Comparison of ENCODE assay signal across 15 cellular contexts in the genomic region with DNA sequence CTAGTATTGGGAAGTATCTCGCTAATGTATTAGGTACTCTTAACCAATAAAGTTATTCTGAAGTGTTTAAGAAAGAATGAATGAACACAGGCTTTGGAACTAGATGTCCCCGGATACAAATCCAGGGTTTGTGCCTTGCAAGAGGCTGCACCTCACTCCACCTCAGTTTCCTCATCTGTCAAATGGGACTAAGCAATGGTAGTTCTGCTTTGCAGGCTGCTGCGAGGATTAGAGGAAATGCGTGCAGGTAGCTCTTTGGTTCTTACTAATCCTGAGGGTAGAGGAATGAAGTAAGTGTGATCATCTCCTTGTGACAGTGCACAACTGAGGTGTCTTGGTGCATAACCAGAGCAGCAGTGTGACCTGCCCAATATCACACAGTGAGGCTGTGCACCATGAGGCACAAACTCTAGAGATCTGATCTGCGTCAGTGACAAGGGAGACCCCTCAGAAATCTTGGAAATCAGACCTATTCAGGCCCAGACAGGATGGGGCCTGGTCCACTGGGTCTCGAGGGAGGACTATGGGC. TPM values are rescaled to one million over a fixed set of nuclear protein-coding genes. Genes with fewer than 3 reads are reported as not detected.
DNase-seq lines count a peak whose midpoint lies in the region; ATAC-seq, FAIRE-seq and TF ChIP-seq lines count a peak whose summit lies in the region.
"Had no signal": no experiment of that assay in that cellular context is flagged by ENCODE, and none has a peak within 500 bp of the region (broad histone marks: within the 10 kb centered on the region; RNA-seq: fewer than 3 reads in every experiment).

No MANE protein-coding gene starts in this region.

- H3K36me3 Mint-ChIP-seq in activated CD8-positive, alpha-beta memory T cell treated with anti-CD3 and anti-CD28 coated beads, Interleukin-2, amount 10 ng/mL, durations not matched to agents 7 days and 5 days, result peaks cover 62% of the 10 kb centered on the region
- no peaks in the 10 kb centered on the region for H3K36me3 Mint-ChIP-seq in natural killer cell treated with Interleukin-12 subunit alpha and Interleukin-12 subunit beta and Interleukin-15 and Interleukin-18, amount 100 ng/mL, for 72 hours
- H3K36me3 Mint-ChIP-seq in natural killer cell, result peaks cover 7% of the 10 kb centered on the region
- peaks cover 12% of the 10 kb centered on the region for H3K36me3 Mint-ChIP-seq in memory B cell

- no peaks in the 10 kb centered on the region for H3K27me3 Mint-ChIP-seq in activated CD8-positive, alpha-beta memory T cell treated with anti-CD3 and anti-CD28 coated beads, Interleukin-2, amount 10 ng/mL, durations not matched to agents 7 days and 5 days
- H3K27me3 Mint-ChIP-seq in natural killer cell treated with Interleukin-12 subunit alpha and Interleukin-12 subunit beta and Interleukin-15 and Interleukin-18, amount 100 ng/mL, for 72 hours, result no peaks in the 10 kb centered on the region
- H3K27me3 Mint-ChIP-seq in natural killer cell (ENCODE audit: low read depth in 2 of 2) (no peaks in the 10 kb centered on the region), memory B cell (no peaks in the 10 kb centered on the region)
- H3K27me3 Mint-ChIP-seq: CD4-positive, CD25-positive, alpha-beta regulatory T cell had no signal

- intact Hi-C loops in natural killer cell (cut with micrococcal nuclease), result no loop called here

- no peak for DNase-seq in activated CD8-positive, alpha-beta memory T cell treated with anti-CD3 and anti-CD28 coated beads, Interleukin-2, amount 10 ng/mL, durations not matched to agents 7 days and 5 days
- no peak for DNase-seq in activated CD8-positive, alpha-beta memory T cell treated with anti-CD3 and anti-CD28 coated beads, Interleukin-2, amount 50 U/mL, for 48 hours
- peak; percentile 29 for DNase-seq in natural killer cell treated with Interleukin-12 subunit alpha and Interleukin-12 subunit beta and Interleukin-15 and Interleukin-18, amount 100 ng/mL, for 72 hours (ENCODE audit: low spot score)
- DNase-seq in natural killer cell (no peak), memory B cell (ENCODE audit: low spot score in 2 of 2) (no peak), urothelium cell line (ENCODE audit: low spot score) (no peak), NCI-H2029 (lab: John Stamatoyannopoulos, UW) (no peak)
- DNase-seq: 8988T; AML-193; CD4-positive, CD25-positive, alpha-beta regulatory T cell; DMS53; GM23248 had no signal

- no peak for ATAC-seq in activated CD8-positive, alpha-beta memory T cell treated with anti-CD3 and anti-CD28 coated beads, Interleukin-2, amount 10 ng/mL, durations not matched to agents 7 days and 5 days
- peak in 1 of 2 donors; percentile 80 for ATAC-seq in natural killer cell treated with Interleukin-12 subunit alpha and Interleukin-12 subunit beta and Interleukin-15 and Interleukin-18, amount 100 ng/mL, for 72 hours
- ATAC-seq in natural killer cell, result no peak
- no peak for ATAC-seq in memory B cell (ENCODE audit: low read depth)
- no peak for ATAC-seq in GM19467 (IDR thresholded peaks at IDR 0.05; ENCODE audit: unreplicated experiment)
- ATAC-seq: HCT116 had no signal

- H3K4me1 Mint-ChIP-seq in activated CD8-positive, alpha-beta memory T cell treated with anti-CD3 and anti-CD28 coated beads, Interleukin-2, amount 10 ng/mL, durations not matched to agents 7 days and 5 days, result peaks cover 9% of the 10 kb centered on the region
- peaks cover 0 to 2% of the 10 kb centered on the region in 2 donors for H3K4me1 Mint-ChIP-seq in natural killer cell treated with Interleukin-12 subunit alpha and Interleukin-12 subunit beta and Interleukin-15 and Interleukin-18, amount 100 ng/mL, for 72 hours (ENCODE audit: low read depth in 2 of 2)
- H3K4me1 Mint-ChIP-seq in natural killer cell (peaks cover 7 to 9% of the 10 kb centered on the region in 2 donors), memory B cell (peaks cover 2% of the 10 kb centered on the region)

- TF ChIP-seq CTCF in natural killer cell (IDR thresholded peaks at IDR 0.05), result no peak

- CTCF ChIA-PET in activated CD8-positive, alpha-beta memory T cell treated with anti-CD3 and anti-CD28 coated beads, Interleukin-2, amount 10 ng/mL, durations not matched to agents 7 days and 5 days (lab: Charles Lee), result interaction anchor here (0.6 kb wide), 1 partner anchor 15 kb away, joined by 3 read pairs; no protein-coding TSS in a partner anchor

- peak; percentile 58 for FAIRE-seq in urothelium cell line (lab: Jason Lieb, UNC)
- FAIRE-seq: H54 had no signal

- peak overlapping the region; percentile 39 for H3K27ac Mint-ChIP-seq in activated CD8-positive, alpha-beta memory T cell treated with anti-CD3 and anti-CD28 coated beads, Interleukin-2, amount 10 ng/mL, durations not matched to agents 7 days and 5 days
- peak overlapping the region; percentile 49 to 71 for H3K27ac Mint-ChIP-seq in natural killer cell treated with Interleukin-12 subunit alpha and Interleukin-12 subunit beta and Interleukin-15 and Interleukin-18, amount 100 ng/mL, for 72 hours
- H3K27ac Mint-ChIP-seq in natural killer cell, result no peak overlapping the region
- H3K27ac Mint-ChIP-seq in memory B cell, result peak overlapping the region; percentile 47

- no peaks in the 10 kb centered on the region for H3K9me3 Mint-ChIP-seq in activated CD8-positive, alpha-beta memory T cell treated with anti-CD3 and anti-CD28 coated beads, Interleukin-2, amount 10 ng/mL, durations not matched to agents 7 days and 5 days (ENCODE audit: low read depth)
- no peaks in the 10 kb centered on the region for H3K9me3 Mint-ChIP-seq in natural killer cell treated with Interleukin-12 subunit alpha and Interleukin-12 subunit beta and Interleukin-15 and Interleukin-18, amount 100 ng/mL, for 72 hours
- no peaks in the 10 kb centered on the region for H3K9me3 Mint-ChIP-seq in natural killer cell
- H3K9me3 Mint-ChIP-seq in memory B cell, result no peaks in the 10 kb centered on the region

- no peak overlapping the region for H3K4me3 Mint-ChIP-seq in activated CD8-positive, alpha-beta memory T cell treated with anti-CD3 and anti-CD28 coated beads, Interleukin-2, amount 10 ng/mL, durations not matched to agents 7 days and 5 days
- no peak overlapping the region for H3K4me3 Mint-ChIP-seq in natural killer cell treated with Interleukin-12 subunit alpha and Interleukin-12 subunit beta and Interleukin-15 and Interleukin-18, amount 100 ng/mL, for 72 hours
- no peak overlapping the region for H3K4me3 Mint-ChIP-seq in natural killer cell
- no peak overlapping the region for H3K4me3 Mint-ChIP-seq in memory B cell
- H3K4me3 Mint-ChIP-seq: CD4-positive, CD25-positive, alpha-beta regulatory T cell had no signal

RNA-seq across cellular contexts. Expression of gene ADA, which starts 26.7 kb away (rescaled TPM):
- total RNA-seq in activated CD8-positive, alpha-beta memory T cell treated with anti-CD3 and anti-CD28 coated beads, Interleukin-2, amount 10 ng/mL, durations not matched to agents 7 days and 5 days, result 100 to 1,000 TPM in 1 of 2 experiments, 10 to 100 TPM in 1; 81.4 to 114 TPM
- 10 to 100 TPM; 31.9 to 42.7 TPM for total RNA-seq in natural killer cell treated with Interleukin-12 subunit alpha and Interleukin-12 subunit beta and Interleukin-15 and Interleukin-18, amount 100 ng/mL, for 72 hours
- total RNA-seq in natural killer cell, result 10 to 100 TPM; 71.7 to 94.2 (median 73.9) TPM

RNA-seq across cellular contexts. Expression of gene PKIG, which starts 42.4 kb away (rescaled TPM):
- 1 to 10 TPM; 1.1 to 1.6 TPM for total RNA-seq in activated CD8-positive, alpha-beta memory T cell treated with anti-CD3 and anti-CD28 coated beads, Interleukin-2, amount 10 ng/mL, durations not matched to agents 7 days and 5 days
- 1 to 10 TPM; 2.4 to 3.4 TPM for total RNA-seq in natural killer cell treated with Interleukin-12 subunit alpha and Interleukin-12 subunit beta and Interleukin-15 and Interleukin-18, amount 100 ng/mL, for 72 hours
- 1 to 10 TPM in 2 of 3 donors, under 1 TPM in 1; 0.82 to 1.5 (median 1.5) TPM for total RNA-seq in natural killer cell

Comparison
In these comparisons a context has a peak if more than half of its experiments do, and no peak if none do; other contexts are left out.
1. H3K27ac Mint-ChIP-seq: peak in activated CD8-positive, alpha-beta memory T cell treated with anti-CD3 and anti-CD28 coated beads, Interleukin-2, amount 10 ng/mL, durations not matched to agents 7 days and 5 days (single experiment), natural killer cell treated with Interleukin-12 subunit alpha and Interleukin-12 subunit beta and Interleukin-15 and Interleukin-18, amount 100 ng/mL, for 72 hours (2 of 2) and memory B cell (single experiment); none in natural killer cell (0 of 2).